21 cellular contexts compared by ENCODE assay signal in the genomic region with DNA sequence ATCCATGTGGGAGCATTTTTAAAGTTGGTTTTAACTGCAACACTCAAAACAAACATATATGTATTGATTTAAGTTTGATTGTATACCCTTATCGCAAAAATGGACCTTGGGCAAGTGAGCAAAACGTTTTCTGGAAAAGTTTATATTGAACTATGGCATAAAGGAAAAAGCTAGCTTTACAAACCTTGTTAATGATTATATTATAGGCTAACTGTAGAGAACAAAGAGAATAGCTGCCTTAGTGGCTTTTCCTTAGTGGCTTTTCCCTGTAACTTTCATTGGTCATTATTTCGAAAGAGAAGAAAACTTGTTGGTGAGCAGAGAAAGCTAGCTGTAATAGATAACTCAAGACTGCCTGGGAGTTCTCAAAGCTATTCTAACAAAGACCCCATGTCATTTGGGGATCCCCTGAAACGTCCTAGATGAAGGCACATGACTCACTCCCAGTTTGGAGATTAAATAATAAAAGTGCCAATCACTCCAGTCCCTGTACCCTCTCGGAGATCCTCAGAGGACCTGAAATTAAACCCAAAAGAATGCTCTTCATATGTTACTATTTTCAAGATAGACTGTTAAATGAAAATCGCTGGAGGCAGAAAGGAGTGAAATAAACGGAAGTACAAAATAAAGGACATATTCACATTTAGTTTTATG.
DNase-seq lines count a peak whose midpoint lies in the region; ATAC-seq and TF ChIP-seq lines count a peak whose summit lies in the region.
"Had no signal": no experiment of that assay in that cellular context is flagged by ENCODE, and none has a peak within 500 bp of the region (broad histone marks: within the 10 kb centered on the region; RNA-seq: fewer than 3 reads in every experiment).

No MANE protein-coding gene starts in this region.

- CTCF ChIA-PET in A673 (lab: Charles Lee) = no interaction called here
- CTCF ChIA-PET in GM10248 (lab: Yijun Ruan, JAX) = interaction anchor here (1.5 kb wide), 1 partner anchor 16 kb away, joined by 3 read pairs; no protein-coding TSS in a partner anchor

- H4K20me1 ChIP-seq in hepatocyte (ENCODE audit: insufficient read depth, poor library complexity, severe bottlenecking) = no peaks in the 10 kb centered on the region

- TF ChIP-seq CTCF in A673 (conservative IDR thresholded peaks at IDR 0.05; ENCODE audit: low read depth, low read length) = no peak
- no peak for TF ChIP-seq CTCF in hepatocyte (IDR thresholded peaks at IDR 0.05; ENCODE audit: poor library complexity)
- no peak for TF ChIP-seq CTCF in nephron (IDR thresholded peaks at IDR 0.05; ENCODE audit: unreplicated experiment in 3 of 3)
- TF ChIP-seq CTCF in GM10248 (IDR thresholded peaks at IDR 0.05; ENCODE audit: control extremely low read depth, extremely low read depth, low read depth, missing control alignments) = no peak

- no peak for ATAC-seq in GM18907 (IDR thresholded peaks at IDR 0.05; ENCODE audit: unreplicated experiment)
- ATAC-seq: HCT116 had no signal

- H2AFZ ChIP-seq in hepatocyte = no peak overlapping the region
- H2AFZ ChIP-seq: PC-9 had no signal

- no peaks in the 10 kb centered on the region for H3K36me3 Mint-ChIP-seq in nephron (ENCODE audit: low read depth)

- H3K4me1 ChIP-seq in A673 (ENCODE audit: insufficient read depth, low read length, poor library complexity, severe bottlenecking) (no peaks in the 10 kb centered on the region), hepatocyte (ENCODE audit: insufficient read depth) (no peaks in the 10 kb centered on the region)
- H3K4me1 ChIP-seq: SJSA1 had no signal

- H3K9me3 ChIP-seq in A673 (ENCODE audit: low read depth, low read length, poor library complexity, severe bottlenecking) = no peaks in the 10 kb centered on the region
- no peaks in the 10 kb centered on the region for H3K9me3 ChIP-seq in hepatocyte (ENCODE audit: low read depth)
- H3K9me3 ChIP-seq: SJSA1 had no signal

- WGBS in hepatocyte (ENCODE audit: low lambda C conversion rate, missing lambda C conversion rate) = 58% methylated on average over 7 of the region's 7 CpGs

- POLR2A ChIA-PET in A673 (lab: Charles Lee; ENCODE audit: low non-redundant PET) (no interaction called here), GM10248 (lab: Yijun Ruan, JAX) (no interaction called here)

- H3K27ac ChIP-seq in A673 (ENCODE audit: low read depth, low read length, poor library complexity, severe bottlenecking) (no peak overlapping the region), hepatocyte (peak overlapping the region; percentile 52)
- H3K27ac ChIP-seq: HL-60, PC-9, SJSA1 had no signal

- no peaks in the 10 kb centered on the region for H3K4me1 Mint-ChIP-seq in nephron

- no peaks in the 10 kb centered on the region for H3K79me2 ChIP-seq in hepatocyte

- H3K27me3 Mint-ChIP-seq in nephron (ENCODE audit: low read depth) = no peaks in the 10 kb centered on the region

- intact Hi-C loops in A673 (cut with micrococcal nuclease; ENCODE audit: unreplicated experiment) = no loop called here

- H3K9me2 ChIP-seq in hepatocyte (replicated peaks; ENCODE audit: insufficient read depth) = no peaks in the 10 kb centered on the region

- in situ Hi-C loops in SK-MEL-5 (cut with HindIII; ENCODE audit: low pct_unique_long_range_greater_than_20kb, low sequenced_read_pairs) = no loop called here

- no peak overlapping the region for H3K4me3 Mint-ChIP-seq in nephron

- peak overlapping the region; percentile 9 to 76 (median 38) for H3K27ac Mint-ChIP-seq in nephron

- DNase-seq in A673 (ENCODE audit: low spot score) = peak; percentile 42
- peak; percentile 30 for DNase-seq in SK-MEL-5 (ENCODE audit: low read depth, low spot score)
- DNase-seq in hepatocyte (ENCODE audit: low spot score) = no peak
- no peak for DNase-seq in NCI-H2081 (lab: John Stamatoyannopoulos, UW)
- DNase-seq in NCI-H1105 (lab: John Stamatoyannopoulos, UW) = no peak
- DNase-seq in GM10248 (ENCODE audit: extremely low spot score) = no peak
- DNase-seq: 8988T, NCI-H1092, NCI-H1436 treated with DMSO at 0.1 percent for 48 hours, NCI-H187 treated with DMSO at 0.1 percent for 48 hours, NCI-H446 treated with DMSO at 0.1 percent for 48 hours, NCI-H526, NCI-H82, PC-9, Right ventricle myocardium superior, RPMI8226 had no signal

- H3K9me3 Mint-ChIP-seq in nephron = no peaks in the 10 kb centered on the region

- H3K4me2 ChIP-seq in hepatocyte = peak overlapping the region; percentile 48
- H3K4me2 ChIP-seq: PC-9 had no signal

- H3K4me3 ChIP-seq in A673 (ENCODE audit: low read depth, low read length, poor library complexity, severe bottlenecking) (no peak overlapping the region), hepatocyte (no peak overlapping the region)
- H3K4me3 ChIP-seq: PC-9, SJSA1 had no signal

- H3K27me3 ChIP-seq in A673 (replicated peaks; ENCODE audit: insufficient read depth, low read depth, low read length, poor library complexity) = no peaks in the 10 kb centered on the region
- H3K27me3 ChIP-seq in hepatocyte = no peaks in the 10 kb centered on the region
- H3K27me3 ChIP-seq: SJSA1 had no signal

- H3K36me3 ChIP-seq in A673 (ENCODE audit: insufficient read depth, low read length, poor library complexity, severe bottlenecking) = no peaks in the 10 kb centered on the region
- no peaks in the 10 kb centered on the region for H3K36me3 ChIP-seq in hepatocyte (replicated peaks; ENCODE audit: insufficient read depth, low read depth)
- H3K36me3 ChIP-seq: SJSA1 had no signal

- no TSS peak for BruUV-seq in A673 (replicated peaks; lab: Mats Ljungman, UMichigan)

Comparison
In these comparisons a context has a peak if more than half of its experiments do, and no peak if none do; other contexts are left out.
1. DNase-seq: peak in A673 (single experiment) and SK-MEL-5 (single experiment); none in hepatocyte (single experiment), NCI-H2081 (0 of 2), NCI-H1105 (single experiment) and GM10248 (single experiment).